11 cellular contexts compared by ENCODE assay signal in the genomic region with DNA sequence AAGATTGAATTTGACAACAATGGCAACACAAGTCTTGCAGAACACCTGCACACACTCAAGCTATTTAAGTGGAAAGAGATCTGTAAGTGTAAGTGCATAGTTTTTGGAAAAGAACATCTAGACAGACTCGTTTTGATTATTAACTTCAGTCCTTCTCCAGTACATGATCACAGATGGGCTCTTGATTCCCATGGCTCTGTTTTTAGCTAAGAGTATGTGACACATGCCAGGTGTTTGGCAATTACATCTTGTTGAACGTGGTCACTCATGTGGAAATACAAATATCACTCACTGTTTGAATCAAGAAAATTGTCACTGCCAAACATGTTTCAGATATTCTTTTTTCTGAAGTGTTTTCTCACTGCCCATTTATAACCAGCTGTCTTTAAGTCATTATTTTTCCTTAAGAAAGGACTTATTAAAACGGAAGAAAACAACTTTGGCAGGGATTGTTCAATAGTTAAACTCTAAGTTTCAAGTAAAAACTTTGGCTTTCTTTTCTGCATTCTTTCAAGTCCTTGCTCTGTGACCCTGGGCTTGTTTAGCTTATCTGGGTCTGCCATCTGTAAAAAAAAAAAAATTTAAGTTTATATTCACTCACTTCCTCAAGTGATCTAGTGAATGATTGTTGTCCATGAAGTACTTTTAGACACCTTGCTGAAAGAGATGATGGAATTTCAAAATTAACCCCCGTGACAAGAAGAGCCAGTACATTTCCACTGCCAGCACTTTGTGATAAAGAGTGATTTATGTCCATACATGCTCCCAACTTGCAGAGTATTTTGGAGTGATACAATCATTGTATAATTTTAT.
A peak's percentile ranks its signal among the peaks of the same experiment; 100 is the strongest.
DNase-seq lines count a peak whose midpoint lies in the region; ATAC-seq and FAIRE-seq lines count a peak whose summit lies in the region.
"Had no signal": no experiment of that assay in that cellular context is flagged by ENCODE, and none has a peak within 500 bp of the region (broad histone marks: within the 10 kb centered on the region; RNA-seq: fewer than 3 reads in every experiment).

No MANE protein-coding gene starts in this region.

- no peak for ATAC-seq in HG02938 (IDR thresholded peaks at IDR 0.05; ENCODE audit: unreplicated experiment)
- ATAC-seq: activated CD4-positive, alpha-beta T cell treated with anti-CD3 and anti-CD28 coated beads for 36 hours; activated naive CD4-positive, alpha-beta T cell treated with anti-CD3 and anti-CD28 coated beads, Interleukin-2, amount 50 U/mL, for 72 hours; Right ventricle myocardium inferior had no signal

- FAIRE-seq in GM18507 (lab: Jason Lieb, UNC), result peak; percentile 39

- intact Hi-C loops in head of caudate nucleus (cut with DNase I), result no loop called here

- no peak for DNase-seq in GM18507 (ENCODE audit: extremely low spot score, insufficient read length, low read depth)
- DNase-seq in NCI-H2081 (lab: John Stamatoyannopoulos, UW), result peak; percentile 58 to 86
- peak; percentile 67 to 68 for DNase-seq in SHP77 (lab: John Stamatoyannopoulos, UW)
- peak; percentile 20 for DNase-seq in pulmonary artery endothelial cell (ENCODE audit: low read depth, low spot score)
- no peak for DNase-seq in H4 (ENCODE audit: low spot score)
- no peak for DNase-seq in head of caudate nucleus
- DNase-seq: activated CD4-positive, alpha-beta T cell treated with anti-CD3 and anti-CD28 coated beads for 36 hours; immature natural killer cell had no signal

Comparison
In these comparisons a context has a peak if more than half of its experiments do, and no peak if none do; other contexts are left out.
1. DNase-seq: peak in NCI-H2081 (2 of 2), SHP77 (2 of 2) and pulmonary artery endothelial cell (single experiment); none in GM18507 (single experiment), H4 (single experiment) and head of caudate nucleus (0 of 42).